In the genomic region with DNA sequence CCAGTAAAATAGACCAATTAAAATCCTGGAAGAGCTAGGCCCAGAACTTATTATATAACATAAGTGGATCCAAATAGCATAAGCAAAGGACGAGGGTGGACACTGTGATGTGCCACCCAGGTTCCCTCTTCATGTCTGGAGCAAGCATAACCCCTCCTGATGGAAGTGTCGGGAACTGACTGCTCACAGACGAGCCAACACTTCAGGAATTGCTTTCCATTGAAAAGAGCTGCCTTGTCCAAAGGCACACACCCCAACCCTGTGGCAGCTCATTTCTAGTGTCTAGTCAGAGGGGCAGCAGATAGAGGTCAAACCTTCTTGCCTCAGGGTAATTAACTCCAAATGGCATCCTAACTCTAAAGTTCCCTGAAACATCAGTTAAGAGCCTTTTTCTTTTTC, we compare ENCODE assay signal across 18 cellular contexts. TPM values are rescaled to one million over a fixed set of nuclear protein-coding genes. Genes with fewer than 3 reads are reported as not detected.
"Had no signal": no experiment of that assay in that cellular context is flagged by ENCODE, and none has a peak within 500 bp of the region (broad histone marks: within the 10 kb centered on the region; RNA-seq: fewer than 3 reads in every experiment).

No MANE protein-coding gene starts in this region.

- DNase-seq: effector CD8-positive, alpha-beta T cell; heart left ventricle; hypothalamus; kidney glomerular epithelial cell; naive thymus-derived CD4-positive, alpha-beta T cell; nucleus accumbens; pancreas; right cardiac atrium; small intestine; stimulated activated CD4-positive, alpha-beta T cell treated with anti-CD3 and anti-CD28 coated beads, Interleukin-12 subunit alpha, Interleukin-12 subunit beta, amount 100 ng/mL, for 4 hours; stimulated activated naive CD4-positive, alpha-beta T cell; stomach; substantia nigra; trophoblast cell had no signal

- ATAC-seq: esophagus mucosa; heart left ventricle; naive thymus-derived CD4-positive, alpha-beta T cell; pancreas; right cardiac atrium had no signal

- H3K27me3 Mint-ChIP-seq: progenitor cell of endocrine pancreas had no signal

- H3K9me3 ChIP-seq: heart left ventricle, pancreas, stomach had no signal

- H3K4me3 Mint-ChIP-seq: naive thymus-derived CD4-positive, alpha-beta T cell; neural crest cell had no signal

- H3K27ac Mint-ChIP-seq: naive thymus-derived CD4-positive, alpha-beta T cell had no signal

- H3K27me3 ChIP-seq: heart left ventricle, pancreas, stomach had no signal

- H3K9me3 Mint-ChIP-seq: neural crest cell had no signal

- H3K4me3 ChIP-seq: coronary artery, heart left ventricle, pancreas, stomach had no signal

- H3K4me1 ChIP-seq: heart left ventricle, pancreas, stomach had no signal

- H3K27ac ChIP-seq: coronary artery, heart left ventricle, pancreas, stomach had no signal

- H3K36me3 ChIP-seq: heart left ventricle, pancreas, stomach had no signal

RNA-seq across cellular contexts. Expression of a gene that starts 15.3 kb away (rescaled TPM):
- polyA plus RNA-seq: naive thymus-derived CD4-positive, alpha-beta T cell had no signal
